In the genomic region with DNA sequence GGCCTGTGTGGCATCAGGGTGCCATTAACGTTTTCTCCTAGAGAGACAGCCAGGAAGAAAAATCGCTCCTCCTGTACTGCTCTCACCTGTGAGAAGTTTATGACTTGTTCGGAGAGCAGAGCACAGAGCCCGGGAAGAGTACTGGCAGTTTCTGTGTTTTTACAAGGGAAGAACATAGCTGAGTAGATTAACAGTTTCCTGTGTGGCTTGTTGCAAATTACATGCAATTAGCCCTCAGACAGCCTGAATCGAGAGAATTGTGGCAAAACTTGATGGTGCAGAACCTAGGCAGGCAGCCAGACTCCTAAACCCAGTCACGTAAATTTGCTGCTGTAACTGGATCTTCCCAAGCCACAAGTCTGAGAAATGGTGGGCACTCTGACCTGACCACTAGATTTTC, we compare ENCODE assay signal across 9 cellular contexts. TPM values are rescaled to one million over a fixed set of nuclear protein-coding genes. Genes with fewer than 3 reads are reported as not detected.
DNase-seq lines count a peak whose midpoint lies in the region; ATAC-seq, FAIRE-seq and TF ChIP-seq lines count a peak whose summit lies in the region.
"Had no signal": no experiment of that assay in that cellular context is flagged by ENCODE, and none has a peak within 500 bp of the region (broad histone marks: within the 10 kb centered on the region; RNA-seq: fewer than 3 reads in every experiment).

No MANE protein-coding gene starts in this region.

- H3K27me3 ChIP-seq in HUES64 (ENCODE audit: insufficient read depth, low read length), result no peaks in the 10 kb centered on the region
- H3K27me3 ChIP-seq in body of pancreas, result no peaks in the 10 kb centered on the region

- H3K36me3 ChIP-seq in HUES64 (ENCODE audit: insufficient read depth, low read length) (no peaks in the 10 kb centered on the region), body of pancreas (replicated peaks in 1 of 2; ENCODE audit: insufficient read depth in 1 of 2, low read depth in 2 of 2) (no peaks in the 10 kb centered on the region)

- DNase-seq in GDM1 (lab: John Stamatoyannopoulos, UW) (peak; percentile 23), body of pancreas (no peak), medulla oblongata (ENCODE audit: extremely low spot score) (no peak), SIG-M5 (lab: John Stamatoyannopoulos, UW) (no peak), D721Med (ENCODE audit: insufficient read length, low spot score) (no peak), COLO668 (lab: John Stamatoyannopoulos, UW; ENCODE audit: unreplicated experiment) (no peak)

- 66% methylated on average over 6 of the region's 6 CpGs for WGBS in HUES64
- WGBS in body of pancreas, 2 donors, result 17 to 31% methylated on average over 6 of the region's 6 CpGs

- TF ChIP-seq CTCF in body of pancreas (IDR thresholded peaks at IDR 0.05) (no peak), D721Med (IDR thresholded peaks at IDR 0.05; ENCODE audit: insufficient read depth, missing control alignments) (no peak)

- intact Hi-C loops in body of pancreas (cut with DNase I), result no loop called here

- H3K4me1 ChIP-seq in HUES64 (ENCODE audit: insufficient read depth, low read length), result peaks cover 19% of the 10 kb centered on the region
- H3K4me1 ChIP-seq in body of pancreas, result peaks cover 39% of the 10 kb centered on the region

- no peak overlapping the region for H3K9ac ChIP-seq in HUES64 (ENCODE audit: low read depth, low read length)

- no peak for FAIRE-seq in D721Med (lab: Jason Lieb, UNC)
- FAIRE-seq: TTC549 had no signal

- H3K27ac ChIP-seq in HUES64 (ENCODE audit: low read depth, low read length), result peak overlapping the region; percentile 56
- H3K27ac ChIP-seq in body of pancreas, result peak overlapping the region in 3 of 4 donors; percentile 24 to 39 (median 27)

- no peak overlapping the region for H3K4me3 ChIP-seq in HUES64 (ENCODE audit: low read length)
- H3K4me3 ChIP-seq in body of pancreas, result no peak overlapping the region

- ATAC-seq in GM21423 (IDR thresholded peaks at IDR 0.05; ENCODE audit: unreplicated experiment) (peak; percentile 59), body of pancreas (peak; percentile 38)

- H3K9me3 ChIP-seq in HUES64 (ENCODE audit: insufficient read depth, low read depth, low read length) (peaks cover 1% of the 10 kb centered on the region; the same call in 1 of the 2 replicates), body of pancreas (no peaks in the 10 kb centered on the region)

- TF ChIP-seq POLR2A in body of pancreas (IDR thresholded peaks at IDR 0.05), result no peak

RNA-seq across cellular contexts. Expression of a gene that starts 32.1 kb away (rescaled TPM):
- polyA plus RNA-seq in HUES64 (2013, experiment 1 of 2), result not detected
- polyA plus RNA-seq in HUES64 (2013, experiment 2 of 2), result not detected
- not detected for total RNA-seq in body of pancreas

RNA-seq across cellular contexts. Expression of a gene that starts 53.7 kb away (rescaled TPM):
- 29.3 TPM for polyA plus RNA-seq in HUES64 (2013, experiment 1 of 2)
- 27.6 TPM for polyA plus RNA-seq in HUES64 (2013, experiment 2 of 2)
- total RNA-seq in body of pancreas, result 1 to 10 TPM; 3.1 to 6.9 TPM
